10 cellular contexts compared by ENCODE assay signal in the genomic region with DNA sequence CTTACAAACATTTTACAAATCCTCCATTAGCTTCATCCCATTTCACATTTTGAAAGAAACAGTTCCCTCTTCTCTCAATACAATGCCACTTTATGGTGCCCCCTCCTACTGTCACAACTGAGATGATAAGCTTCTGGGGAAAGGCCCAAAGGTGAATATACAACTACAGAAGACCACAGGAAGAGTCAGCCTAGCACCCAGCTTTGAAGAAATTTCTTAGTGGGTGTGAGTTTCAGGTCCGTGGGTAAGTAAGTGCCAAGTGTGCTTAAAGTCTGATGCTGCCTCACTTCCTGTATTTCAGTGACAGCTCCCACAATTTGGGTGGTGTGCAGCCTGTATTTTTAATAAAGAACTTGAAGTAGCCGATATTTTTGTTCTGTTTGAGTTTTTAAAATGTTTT.
DNase-seq lines count a peak whose midpoint lies in the region; ATAC-seq and TF ChIP-seq lines count a peak whose summit lies in the region.
"Had no signal": no experiment of that assay in that cellular context is flagged by ENCODE, and none has a peak within 500 bp of the region (broad histone marks: within the 10 kb centered on the region; RNA-seq: fewer than 3 reads in every experiment).

No MANE protein-coding gene starts in this region.

- H3K27me3 ChIP-seq in thyroid gland: no peaks in the 10 kb centered on the region
- H3K27me3 ChIP-seq: BLaER1 had no signal

- no peaks in the 10 kb centered on the region for H3K9me3 ChIP-seq in thyroid gland
- H3K9me3 ChIP-seq: BLaER1 had no signal

- no peak for TF ChIP-seq POLR2A in thyroid gland (IDR thresholded peaks at IDR 0.05)

- no peak overlapping the region for H3K4me3 ChIP-seq in thyroid gland (replicated peaks in 1 of 3)
- H3K4me3 ChIP-seq: BLaER1 had no signal

- H3K36me3 Mint-ChIP-seq in T-helper 2 cell treated with Interferon-gamma antibody and Interleukin-4, amounts not matched to agents 5 μg/mL and 100 μg/mL, for 36 hours (ENCODE audit: low read depth): no peaks in the 10 kb centered on the region

- H3K36me3 ChIP-seq in thyroid gland: no peaks in the 10 kb centered on the region
- H3K36me3 ChIP-seq: BLaER1 had no signal

- H3K27ac ChIP-seq in thyroid gland: peak overlapping the region; percentile 7 to 52 (median 19)
- H3K27ac ChIP-seq: BLaER1 had no signal

- TF ChIP-seq CTCF in thyroid gland (IDR thresholded peaks at IDR 0.05): no peak

- H3K27ac Mint-ChIP-seq in T-helper 2 cell treated with Interferon-gamma antibody and Interleukin-4, amounts not matched to agents 5 μg/mL and 100 μg/mL, for 36 hours: no peak overlapping the region

- no peaks in the 10 kb centered on the region for H3K9me3 Mint-ChIP-seq in T-helper 2 cell treated with Interferon-gamma antibody and Interleukin-4, amounts not matched to agents 5 μg/mL and 100 μg/mL, for 36 hours

- H3K4me1 ChIP-seq in thyroid gland: peaks cover 30 to 36% of the 10 kb centered on the region in 2 donors
- H3K4me1 ChIP-seq: BLaER1 had no signal

- H3K4me1 Mint-ChIP-seq in T-helper 2 cell treated with Interferon-gamma antibody and Interleukin-4, amounts not matched to agents 5 μg/mL and 100 μg/mL, for 36 hours (ENCODE audit: low read depth): peaks cover 7% of the 10 kb centered on the region

- intact Hi-C loops in thyroid gland (cut with DNase I): no loop called here

- no peaks in the 10 kb centered on the region for H3K27me3 Mint-ChIP-seq in T-helper 2 cell treated with Interferon-gamma antibody and Interleukin-4, amounts not matched to agents 5 μg/mL and 100 μg/mL, for 36 hours (ENCODE audit: low read depth)

- ATAC-seq in HG02885 (IDR thresholded peaks at IDR 0.05; ENCODE audit: poor library complexity, unreplicated experiment): peak; percentile 66

- DNase-seq in stimulated activated CD8-positive, alpha-beta memory T cell treated with anti-CD3 and anti-CD28 coated beads, Interleukin-12 subunit alpha, Interleukin-12 subunit beta, amount 100 ng/mL, for 1 hour (ENCODE audit: low read depth): peak; percentile 1
- DNase-seq in stimulated activated CD8-positive, alpha-beta memory T cell treated with anti-CD3 and anti-CD28 coated beads, Interleukin-4, amount 100 ng/mL, for 48 hours: no peak
- peak; percentile 34 for DNase-seq in T-helper 2 cell treated with Interferon-gamma antibody and Interleukin-4, amounts not matched to agents 5 μg/mL and 100 μg/mL, for 36 hours (ENCODE audit: low spot score)
- no peak for DNase-seq in thyroid gland
- no peak for DNase-seq in superior temporal gyrus (ENCODE audit: extremely low spot score)
- DNase-seq in AG08396 (ENCODE audit: low spot score): no peak
- no peak for DNase-seq in hippocampal formation (lab: John Stamatoyannopoulos, UW)
- DNase-seq: NCI-H2107 had no signal

- 52 to 53% methylated on average over 2 of the region's 2 CpGs for WGBS in thyroid gland, 2 donors

- no peak overlapping the region for H3K4me3 Mint-ChIP-seq in T-helper 2 cell treated with Interferon-gamma antibody and Interleukin-4, amounts not matched to agents 5 μg/mL and 100 μg/mL, for 36 hours

Comparison
In these comparisons a context has a peak if more than half of its experiments do, and no peak if none do; other contexts are left out.
1. DNase-seq: peak in stimulated activated CD8-positive, alpha-beta memory T cell treated with anti-CD3 and anti-CD28 coated beads, Interleukin-12 subunit alpha, Interleukin-12 subunit beta, amount 100 ng/mL, for 1 hour (single experiment) and T-helper 2 cell treated with Interferon-gamma antibody and Interleukin-4, amounts not matched to agents 5 μg/mL and 100 μg/mL, for 36 hours (single experiment); none in stimulated activated CD8-positive, alpha-beta memory T cell treated with anti-CD3 and anti-CD28 coated beads, Interleukin-4, amount 100 ng/mL, for 48 hours (single experiment), thyroid gland (0 of 2), superior temporal gyrus (single experiment), AG08396 (single experiment) and hippocampal formation (0 of 2).